8 cellular contexts compared by ENCODE assay signal in genomic region chr21:35256468-35256988, GRCh38.
DNase-seq lines count a peak whose midpoint lies in the region; ATAC-seq, FAIRE-seq and TF ChIP-seq lines count a peak whose summit lies in the region.

No MANE protein-coding gene starts in this region.

- H3K36me3 Mint-ChIP-seq in CD4-positive, alpha-beta memory T cell = no peaks in the 10 kb centered on the region
- H3K36me3 Mint-ChIP-seq in T-helper 17 cell (ENCODE audit: low read depth) = peaks cover 2% of the 10 kb centered on the region

- DNase-seq in DMS53 (lab: John Stamatoyannopoulos, UW) = peak; percentile 95
- peak; percentile 35 to 58 for DNase-seq in NCI-H2081 (lab: John Stamatoyannopoulos, UW)
- peak; percentile 99 for DNase-seq in astrocyte of the spinal cord (ENCODE audit: low read depth, low spot score)
- DNase-seq in iris pigment epithelial cell (ENCODE audit: low read depth) = peak; percentile 100
- DNase-seq in small intestine = peak; percentile 87
- DNase-seq in CD4-positive, alpha-beta memory T cell = no peak
- DNase-seq in T-helper 17 cell = no peak

- intact Hi-C loops in CD4-positive, alpha-beta memory T cell (cut with micrococcal nuclease) = no loop called here

- 9 to 27% (median 22%) methylated on average over 10 of the region's 10 CpGs for WGBS in small intestine, 3 donors

- no peaks in the 10 kb centered on the region for H3K9me3 ChIP-seq in small intestine (ENCODE audit: control insufficient read depth, low read depth)
- no peaks in the 10 kb centered on the region for H3K9me3 ChIP-seq in CD4-positive, alpha-beta memory T cell (ENCODE audit: control insufficient read depth in 1 of 2, low read length in 2 of 2)
- H3K9me3 ChIP-seq in T-helper 17 cell (ENCODE audit: control insufficient read depth, low read length, poor library complexity, severe bottlenecking) = no peaks in the 10 kb centered on the region

- H3K4me3 ChIP-seq in astrocyte of the spinal cord (ENCODE audit: low read depth, low read length) = peak overlapping the region; percentile 9
- no peak overlapping the region for H3K4me3 ChIP-seq in small intestine (ENCODE audit: low read depth in 1 of 2, low read length in 2 of 2)
- H3K4me3 ChIP-seq in CD4-positive, alpha-beta memory T cell (ENCODE audit: low read length in 2 of 2) = no peak overlapping the region

- no peaks in the 10 kb centered on the region for H3K4me1 ChIP-seq in small intestine (ENCODE audit: control insufficient read depth in 2 of 2, insufficient read depth in 1 of 2, low read depth in 1 of 2, low read length in 1 of 2)
- H3K4me1 ChIP-seq in CD4-positive, alpha-beta memory T cell (ENCODE audit: insufficient read depth, low read length) = no peaks in the 10 kb centered on the region

- H3K4me3 Mint-ChIP-seq in CD4-positive, alpha-beta memory T cell = peak overlapping the region in 1 of 8 donors; percentile 54
- no peak overlapping the region for H3K4me3 Mint-ChIP-seq in T-helper 17 cell

- no peaks in the 10 kb centered on the region for H3K36me3 ChIP-seq in small intestine (ENCODE audit: control insufficient read depth in 2 of 2, insufficient read depth in 2 of 2, low read length in 2 of 2)
- no peaks in the 10 kb centered on the region for H3K36me3 ChIP-seq in CD4-positive, alpha-beta memory T cell (ENCODE audit: insufficient read depth, low read length)

- H3K4me1 Mint-ChIP-seq in CD4-positive, alpha-beta memory T cell = no peaks in the 10 kb centered on the region
- no peaks in the 10 kb centered on the region for H3K4me1 Mint-ChIP-seq in T-helper 17 cell

- H3K9me3 Mint-ChIP-seq in CD4-positive, alpha-beta memory T cell = peaks cover 0 to 3% (median 0%) of the 10 kb centered on the region in 8 donors

- FAIRE-seq in small intestine (lab: Jason Lieb, UNC) = no peak

- H3K27me3 Mint-ChIP-seq in CD4-positive, alpha-beta memory T cell = no peaks in the 10 kb centered on the region
- H3K27me3 Mint-ChIP-seq in T-helper 17 cell = peaks cover 6% of the 10 kb centered on the region

- H3K27me3 ChIP-seq in small intestine (ENCODE audit: control insufficient read depth in 2 of 2, insufficient read depth in 2 of 2, low read length in 2 of 2) = no peaks in the 10 kb centered on the region
- H3K27me3 ChIP-seq in CD4-positive, alpha-beta memory T cell (ENCODE audit: insufficient read depth, low read length) = no peaks in the 10 kb centered on the region

- in situ Hi-C loops in astrocyte of the spinal cord (cut with HindIII; ENCODE audit: low sequenced_read_pairs) = no loop called here

- H3K27ac Mint-ChIP-seq in CD4-positive, alpha-beta memory T cell = no peak overlapping the region
- no peak overlapping the region for H3K27ac Mint-ChIP-seq in T-helper 17 cell

- peak overlapping the region in 1 of 2 donors; percentile 39 for H3K27ac ChIP-seq in small intestine (ENCODE audit: low read depth in 1 of 2, low read length in 1 of 2)
- no peak overlapping the region for H3K27ac ChIP-seq in CD4-positive, alpha-beta memory T cell (ENCODE audit: low read depth, low read length)

- ATAC-seq in T-helper 17 cell (no peak), HG03442 (IDR thresholded peaks at IDR 0.05; ENCODE audit: unreplicated experiment) (no peak)

- POLR2A ChIA-PET in CD4-positive, alpha-beta memory T cell (lab: Charles Lee; ENCODE audit: partially characterized antibody) = no interaction called here

- CTCF ChIA-PET in CD4-positive, alpha-beta memory T cell (lab: Charles Lee; ENCODE audit: partially characterized antibody) = no interaction called here

- TF ChIP-seq CTCF in astrocyte of the spinal cord (IDR thresholded peaks at IDR 0.05; ENCODE audit: low read depth, low read length) = no peak

Comparison
In these comparisons a context has a peak if more than half of its experiments do, and no peak if none do; other contexts are left out.
1. DNase-seq: peak in DMS53 (single experiment), NCI-H2081 (2 of 2), astrocyte of the spinal cord (single experiment), iris pigment epithelial cell (single experiment) and small intestine (single experiment); none in CD4-positive, alpha-beta memory T cell (0 of 5) and T-helper 17 cell (0 of 3).